ENCODE assay signal across 8 cellular contexts in genomic region chr6:41602864-41603608, GRCh38. TPM values are rescaled to one million over a fixed set of nuclear protein-coding genes. Genes with fewer than 3 reads are reported as not detected.
A peak's percentile ranks its signal among the peaks of the same experiment; 100 is the strongest.
DNase-seq lines count a peak whose midpoint lies in the region; ATAC-seq and TF ChIP-seq lines count a peak whose summit lies in the region.

No MANE protein-coding gene starts in this region.

- peak; percentile 72 for ATAC-seq in GM21723 (IDR thresholded peaks at IDR 0.05; ENCODE audit: unreplicated experiment)
- no peak for ATAC-seq in GM21528 (IDR thresholded peaks at IDR 0.05; ENCODE audit: low FRiP score, unreplicated experiment)

- TF ChIP-seq CTCF in ascending aorta (IDR thresholded peaks at IDR 0.05), result peak; percentile 75 to 92 (median 90)

- H3K36me3 ChIP-seq in BLaER1, result no peaks in the 10 kb centered on the region
- H3K36me3 ChIP-seq in ascending aorta, result peaks cover 9 to 27% of the 10 kb centered on the region in 2 donors

- H3K27ac ChIP-seq in BLaER1 (peak overlapping the region; percentile 48; the same call in 1 of the 2 replicates), ascending aorta (no peak overlapping the region)

- intact Hi-C loops in ascending aorta (cut with DNase I), result loop anchor here (1.0 to 2.0 kb wide), 2 partner anchors 80 to 184 kb away; partner anchors contain the start of gene TOMM6

- H3K4me2 ChIP-seq in BLaER1, result peak overlapping the region; percentile 89

- H3K4me1 ChIP-seq in BLaER1, result peaks cover 74% of the 10 kb centered on the region
- peaks cover 0 to 3% of the 10 kb centered on the region in 2 donors for H3K4me1 ChIP-seq in ascending aorta

- DNase-seq in NCI-H1694 (lab: John Stamatoyannopoulos, UW) (peak; percentile 69), T-helper 2 cell (peak; percentile 28 to 76 (median 53)), ascending aorta (ENCODE audit: low spot score in 2 of 2) (peak in 1 of 2 donors; percentile 84), hypothalamus (lab: John Stamatoyannopoulos, UW) (peak in 47 of 51 donors; percentile 11 to 86 (median 60)), retina (peak; percentile 93)

- H3K27me3 ChIP-seq in BLaER1, result no peaks in the 10 kb centered on the region
- no peaks in the 10 kb centered on the region for H3K27me3 ChIP-seq in ascending aorta

- H4K20me1 ChIP-seq in BLaER1, result no peaks in the 10 kb centered on the region

- H3K9ac ChIP-seq in BLaER1, result peak overlapping the region; percentile 46; the same call in 1 of the 2 replicates

- H3K4me3 ChIP-seq in BLaER1 (no peak overlapping the region), ascending aorta (peak overlapping the region; percentile 23 to 27)

- H3K9me3 ChIP-seq in BLaER1, result no peaks in the 10 kb centered on the region
- H3K9me3 ChIP-seq in ascending aorta, result no peaks in the 10 kb centered on the region

RNA-seq across cellular contexts. Expression of gene MDFI, which starts 35.2 kb away (rescaled TPM):
- 94.7 TPM for total RNA-seq in ascending aorta

RNA-seq across cellular contexts. Expression of gene FOXP4, which starts 56.9 kb away (rescaled TPM):
- total RNA-seq in ascending aorta, result 19.5 TPM
